In genomic region chr21:46436586-46436985, GRCh38 we compare ENCODE assay signal across 15 cellular contexts. TPM values are rescaled to one million over a fixed set of nuclear protein-coding genes. Genes with fewer than 3 reads are reported as not detected.
DNase-seq lines count a peak whose midpoint lies in the region; ATAC-seq and TF ChIP-seq lines count a peak whose summit lies in the region.
"Had no signal": no experiment of that assay in that cellular context is flagged by ENCODE, and none has a peak within 500 bp of the region (broad histone marks: within the 10 kb centered on the region; RNA-seq: fewer than 3 reads in every experiment).

No MANE protein-coding gene starts in this region.

- DNase-seq in CD8-positive, alpha-beta T cell: no peak
- DNase-seq in H7 (peak; percentile 43), WTC11 (ENCODE audit: low spot score) (no peak), tibial artery (no peak), AG20443 (ENCODE audit: low spot score) (no peak)
- no peak for DNase-seq in activated naive CD8-positive, alpha-beta T cell treated with anti-CD3 and anti-CD28 coated beads, Interleukin-2, amount 50 U/mL, for 24 hours
- no peak for DNase-seq in naive thymus-derived CD8-positive, alpha-beta T cell
- DNase-seq in stimulated activated CD4-positive, alpha-beta T cell treated with anti-CD3 and anti-CD28 coated beads, Interleukin-1b, Interleukin-23, amount 100 ng/mL, for 48 hours: no peak
- DNase-seq: GOT3, NCI-H1417 treated with DMSO at 0.1 percent for 48 hours, NCI-H1930, NCI-H345, NCI-H524 treated with DMSO at 0.1 percent for 48 hours, Right ventricle myocardium superior had no signal

- POLR2A ChIA-PET in CD8-positive, alpha-beta T cell (lab: Charles Lee): interaction anchor here (0.6 kb wide), 2 partner anchors 10 to 11 kb away, joined by 3 to 4 read pairs; no protein-coding TSS in a partner anchor
- POLR2A ChIA-PET in naive thymus-derived CD8-positive, alpha-beta T cell (lab: Charles Lee): interaction anchor here (0.9 to 5.3 kb wide), 3 partner anchors 12 to 208 kb away, joined by 3 to 65 read pairs (median 4); no protein-coding TSS in a partner anchor
- POLR2A ChIA-PET in WTC11 (lab: Charles Lee): no interaction called here

- no peaks in the 10 kb centered on the region for H3K9me3 ChIP-seq in CD8-positive, alpha-beta T cell (ENCODE audit: low read length)
- no peaks in the 10 kb centered on the region for H3K9me3 ChIP-seq in tibial artery
- H3K9me3 ChIP-seq: BLaER1 treated with 17β-estradiol and CSF1 and Interleukin-3, amounts not matched to agents 10 nM and 100 nM had no signal

- no peaks in the 10 kb centered on the region for H3K9me3 Mint-ChIP-seq in CD8-positive, alpha-beta T cell
- H3K9me3 Mint-ChIP-seq in activated naive CD8-positive, alpha-beta T cell treated with anti-CD3 and anti-CD28 coated beads, Interleukin-2, amount 50 U/mL, for 24 hours: no peaks in the 10 kb centered on the region
- H3K9me3 Mint-ChIP-seq in naive thymus-derived CD8-positive, alpha-beta T cell: no peaks in the 10 kb centered on the region
- H3K9me3 Mint-ChIP-seq in WTC11: no peaks in the 10 kb centered on the region

- peaks cover 77% of the 10 kb centered on the region for H3K36me3 Mint-ChIP-seq in CD8-positive, alpha-beta T cell
- peaks cover 35% of the 10 kb centered on the region for H3K36me3 Mint-ChIP-seq in activated naive CD8-positive, alpha-beta T cell treated with anti-CD3 and anti-CD28 coated beads, Interleukin-2, amount 50 U/mL, for 24 hours (ENCODE audit: low read depth)
- H3K36me3 Mint-ChIP-seq in naive thymus-derived CD8-positive, alpha-beta T cell: peaks cover 0 to 73% (median 22%) of the 10 kb centered on the region in 3 donors
- peaks cover 65% of the 10 kb centered on the region for H3K36me3 Mint-ChIP-seq in WTC11

- H3K27me3 Mint-ChIP-seq in CD8-positive, alpha-beta T cell (ENCODE audit: low read depth): no peaks in the 10 kb centered on the region
- H3K27me3 Mint-ChIP-seq in activated naive CD8-positive, alpha-beta T cell treated with anti-CD3 and anti-CD28 coated beads, Interleukin-2, amount 50 U/mL, for 24 hours: no peaks in the 10 kb centered on the region
- no peaks in the 10 kb centered on the region for H3K27me3 Mint-ChIP-seq in naive thymus-derived CD8-positive, alpha-beta T cell
- H3K27me3 Mint-ChIP-seq in WTC11 (ENCODE audit: low read depth): no peaks in the 10 kb centered on the region

- peak overlapping the region; percentile 57 for H3K27ac Mint-ChIP-seq in CD8-positive, alpha-beta T cell
- peak overlapping the region; percentile 86 for H3K27ac Mint-ChIP-seq in activated naive CD8-positive, alpha-beta T cell treated with anti-CD3 and anti-CD28 coated beads, Interleukin-2, amount 50 U/mL, for 24 hours
- peak overlapping the region in 9 of 10 donors; percentile 82 to 98 (median 96) for H3K27ac Mint-ChIP-seq in naive thymus-derived CD8-positive, alpha-beta T cell
- H3K27ac Mint-ChIP-seq in WTC11: no peak overlapping the region

- H3K4me1 Mint-ChIP-seq in CD8-positive, alpha-beta T cell (ENCODE audit: low read depth): peaks cover 25% of the 10 kb centered on the region
- peaks cover 20% of the 10 kb centered on the region for H3K4me1 Mint-ChIP-seq in activated naive CD8-positive, alpha-beta T cell treated with anti-CD3 and anti-CD28 coated beads, Interleukin-2, amount 50 U/mL, for 24 hours
- peaks cover 8 to 38% (median 24%) of the 10 kb centered on the region in 4 donors for H3K4me1 Mint-ChIP-seq in naive thymus-derived CD8-positive, alpha-beta T cell
- H3K4me1 Mint-ChIP-seq in WTC11: no peaks in the 10 kb centered on the region

- no peak for ATAC-seq in CD8-positive, alpha-beta T cell
- ATAC-seq in activated naive CD8-positive, alpha-beta T cell treated with anti-CD3 and anti-CD28 coated beads, Interleukin-2, amount 50 U/mL, for 24 hours: no peak
- ATAC-seq in naive thymus-derived CD8-positive, alpha-beta T cell: no peak
- no peak for ATAC-seq in WTC11

- H3K4me3 ChIP-seq in CD8-positive, alpha-beta T cell (ENCODE audit: low read depth, low read length): no peak overlapping the region
- H3K4me3 ChIP-seq in H7 (ENCODE audit: insufficient read depth, low read depth, low read length) (no peak overlapping the region), tibial artery (no peak overlapping the region)
- H3K4me3 ChIP-seq: BLaER1 treated with 17β-estradiol and CSF1 and Interleukin-3, amounts not matched to agents 10 nM and 100 nM had no signal

- H3K36me3 ChIP-seq in CD8-positive, alpha-beta T cell (ENCODE audit: insufficient read depth, low read length): peaks cover 16% of the 10 kb centered on the region
- H3K36me3 ChIP-seq in H7 (replicated peaks; ENCODE audit: control insufficient read depth, insufficient read depth, low read length) (peaks cover 23% of the 10 kb centered on the region), tibial artery (peaks cover 51 to 98% (median 92%) of the 10 kb centered on the region in 3 donors)

- H3K27ac ChIP-seq in CD8-positive, alpha-beta T cell (ENCODE audit: low read depth, low read length): peak overlapping the region; percentile 28
- no peak overlapping the region for H3K27ac ChIP-seq in tibial artery
- H3K27ac ChIP-seq: BLaER1 treated with 17β-estradiol and CSF1 and Interleukin-3, amounts not matched to agents 10 nM and 100 nM had no signal

- no peak for TF ChIP-seq CTCF in CD8-positive, alpha-beta T cell (IDR thresholded peaks at IDR 0.05)
- TF ChIP-seq CTCF in WTC11 (IDR thresholded peaks at IDR 0.05): no peak
- no peak for TF ChIP-seq CTCF in tibial artery (IDR thresholded peaks at IDR 0.05)

- H3K4me1 ChIP-seq in CD8-positive, alpha-beta T cell (ENCODE audit: insufficient read depth, low read length): peaks cover 25% of the 10 kb centered on the region
- H3K4me1 ChIP-seq in tibial artery: no peaks in the 10 kb centered on the region

- CTCF ChIA-PET in CD8-positive, alpha-beta T cell (lab: Charles Lee): interaction anchor here (1.6 kb wide), 1 partner anchor 11 kb away, joined by 4 read pairs; no protein-coding TSS in a partner anchor
- CTCF ChIA-PET in WTC11 (lab: Charles Lee): no interaction called here

- intact Hi-C loops in CD8-positive, alpha-beta T cell (cut with DNase I, micrococcal nuclease): loop anchor here in 1 of 2 experiments (2.0 kb wide), 1 partner anchor 22 kb away; the partner anchor contains the start of gene DIP2A
- intact Hi-C loops in tibial artery (cut with DNase I; ENCODE audit: low total_unique reads): no loop called here

- H3K27me3 ChIP-seq in CD8-positive, alpha-beta T cell (ENCODE audit: insufficient read depth, low read length): no peaks in the 10 kb centered on the region
- no peaks in the 10 kb centered on the region for H3K27me3 ChIP-seq in H7 (ENCODE audit: control insufficient read depth, insufficient read depth, low read length)
- H3K27me3 ChIP-seq in tibial artery: no peaks in the 10 kb centered on the region
- H3K27me3 ChIP-seq: BLaER1 treated with 17β-estradiol and CSF1 and Interleukin-3, amounts not matched to agents 10 nM and 100 nM had no signal

- H3K4me3 Mint-ChIP-seq in CD8-positive, alpha-beta T cell: peak overlapping the region; percentile 15
- peak overlapping the region; percentile 56 for H3K4me3 Mint-ChIP-seq in activated naive CD8-positive, alpha-beta T cell treated with anti-CD3 and anti-CD28 coated beads, Interleukin-2, amount 50 U/mL, for 24 hours
- H3K4me3 Mint-ChIP-seq in naive thymus-derived CD8-positive, alpha-beta T cell: peak overlapping the region in 7 of 10 donors; percentile 68 to 88 (median 82)
- H3K4me3 Mint-ChIP-seq in WTC11: no peak overlapping the region

TF ChIP-seq in WTC11, 78 proteins besides CTCF, POLR2A, EP300 and RAD21:
- TF ChIP-seq RORB (CRISPR knock-in tag; IDR thresholded peaks at IDR 0.05) (no peak), ZSCAN18 (CRISPR knock-in tag; IDR thresholded peaks at IDR 0.05) (no peak), ZNF263 (CRISPR knock-in tag; IDR thresholded peaks at IDR 0.05; ENCODE audit: low read depth) (no peak), PREB (CRISPR knock-in tag; IDR thresholded peaks at IDR 0.05; ENCODE audit: borderline replicate concordance) (no peak)
TF ChIP-seq in WTC11: peak in this region for 0.

RNA-seq across cellular contexts. Expression of gene DIP2A, which starts 22.1 kb away (rescaled TPM):
- 10 to 100 TPM; 59.5 to 62.3 TPM for total RNA-seq in CD8-positive, alpha-beta T cell
- total RNA-seq in H7 (2014; rRNA removed; shearing (Covaris generic)): 19.4 and 30.2 TPM in 2 replicates
- total RNA-seq in naive thymus-derived CD8-positive, alpha-beta T cell: 100 to 1,000 TPM; 158 to 163 TPM
- polyA plus RNA-seq in naive thymus-derived CD8-positive, alpha-beta T cell: 10 to 100 TPM; 26.8 to 33.6 (median 28.6) TPM
- 36.7 to 39.4 TPM (median 38.8 TPM) in 3 replicates for total RNA-seq in WTC11 (2021)
